In genomic region chr7:77674878-77675277, GRCh38 we compare ENCODE assay signal across 11 cellular contexts. TPM values are rescaled to one million over a fixed set of nuclear protein-coding genes. Genes with fewer than 3 reads are reported as not detected.
DNase-seq lines count a peak whose midpoint lies in the region; ATAC-seq, FAIRE-seq and TF ChIP-seq lines count a peak whose summit lies in the region.
"Had no signal": no experiment of that assay in that cellular context is flagged by ENCODE, and none has a peak within 500 bp of the region (broad histone marks: within the 10 kb centered on the region; RNA-seq: fewer than 3 reads in every experiment).

No MANE protein-coding gene starts in this region.

- intact Hi-C loops in transverse colon (cut with DNase I; ENCODE audit: low total_unique reads), result no loop called here
- intact Hi-C loops in Caco-2 (cut with micrococcal nuclease; ENCODE audit: unreplicated experiment), result no loop called here
- intact Hi-C loops in ovary (cut with DNase I), result no loop called here

- 49 to 75% methylated on average over 5 of the region's 5 CpGs for WGBS in transverse colon (ENCODE audit: low coverage in 1 of 2), 2 donors
- WGBS in ovary, 3 donors, result 71 to 79% (median 73%) methylated on average over 5 of the region's 5 CpGs

- no peak for DNase-seq in activated naive CD8-positive, alpha-beta T cell treated with anti-CD3 and anti-CD28 coated beads, Interleukin-2, amount 50 U/mL, for 24 hours
- no peak for DNase-seq in activated naive CD8-positive, alpha-beta T cell treated with anti-CD3 and anti-CD28 coated beads for 36 hours
- DNase-seq in bronchial epithelial cell (ENCODE audit: low read depth) (peak; percentile 96), transverse colon (peak; percentile 73), Caco-2 (no peak), ovary (no peak)
- DNase-seq in effector memory CD8-positive, alpha-beta T cell, result no peak
- DNase-seq: esophagus squamous epithelium had no signal

- TF ChIP-seq POLR2A in transverse colon (IDR thresholded peaks at IDR 0.05), result no peak
- TF ChIP-seq POLR2A in ovary (IDR thresholded peaks at IDR 0.05), result no peak

- CTCF ChIA-PET in Caco-2 (lab: Charles Lee), result no interaction called here

- no TSS peak for BruUV-seq in Caco-2 (replicated peaks; lab: Mats Ljungman, UMichigan)

- H3K4me3 ChIP-seq in bronchial epithelial cell (ENCODE audit: low read depth, low read length) (no peak overlapping the region), transverse colon (no peak overlapping the region), Caco-2 (ENCODE audit: low read depth, low read length) (no peak overlapping the region), ovary (no peak overlapping the region)
- H3K4me3 ChIP-seq: esophagus squamous epithelium had no signal

- H3K36me3 Mint-ChIP-seq in activated naive CD8-positive, alpha-beta T cell treated with anti-CD3 and anti-CD28 coated beads, Interleukin-2, amount 50 U/mL, for 24 hours (ENCODE audit: low read depth), result peaks cover 3% of the 10 kb centered on the region
- no peaks in the 10 kb centered on the region for H3K36me3 Mint-ChIP-seq in activated naive CD8-positive, alpha-beta T cell treated with anti-CD3 and anti-CD28 coated beads for 36 hours
- peaks cover 3% of the 10 kb centered on the region for H3K36me3 Mint-ChIP-seq in effector memory CD8-positive, alpha-beta T cell (ENCODE audit: insufficient read depth)
- peaks cover 17% of the 10 kb centered on the region for H3K36me3 Mint-ChIP-seq in Caco-2 (ENCODE audit: insufficient read depth, unreplicated experiment)

- H3K27me3 Mint-ChIP-seq in activated naive CD8-positive, alpha-beta T cell treated with anti-CD3 and anti-CD28 coated beads, Interleukin-2, amount 50 U/mL, for 24 hours, result no peaks in the 10 kb centered on the region
- H3K27me3 Mint-ChIP-seq in activated naive CD8-positive, alpha-beta T cell treated with anti-CD3 and anti-CD28 coated beads for 36 hours, result no peaks in the 10 kb centered on the region
- H3K27me3 Mint-ChIP-seq in effector memory CD8-positive, alpha-beta T cell, result no peaks in the 10 kb centered on the region
- no peaks in the 10 kb centered on the region for H3K27me3 Mint-ChIP-seq in Caco-2 (ENCODE audit: insufficient read depth, unreplicated experiment)
- H3K27me3 Mint-ChIP-seq: activated naive CD4-positive, alpha-beta T cell treated with anti-CD3 and anti-CD28 coated beads, Interleukin-2, amount 50 U/mL, for 24 hours; memory B cell had no signal

- in situ Hi-C loops in transverse colon (cut with MboI; ENCODE audit: low pct_ligation_motif_present in 1 of 4, low pct_unique_long_range_greater_than_20kb in 1 of 4, low sequenced_read_pairs in 3 of 4), result loop anchor here in 1 of 4 donors (25.0 kb wide), 1 partner anchor 262 kb away; no protein-coding TSS in a partner anchor

- peaks cover 4 to 30% (median 15%) of the 10 kb centered on the region in 4 donors for H3K4me1 ChIP-seq in transverse colon
- H3K4me1 ChIP-seq in Caco-2, result peaks cover 15% of the 10 kb centered on the region
- no peaks in the 10 kb centered on the region for H3K4me1 ChIP-seq in ovary (ENCODE audit: insufficient read depth)

- no peaks in the 10 kb centered on the region for H3K27me3 ChIP-seq in bronchial epithelial cell (ENCODE audit: control insufficient read depth, insufficient read depth, low read length)
- no peaks in the 10 kb centered on the region for H3K27me3 ChIP-seq in transverse colon
- no peaks in the 10 kb centered on the region for H3K27me3 ChIP-seq in Caco-2 (replicated peaks; ENCODE audit: control insufficient read depth, insufficient read depth, low read length)
- no peaks in the 10 kb centered on the region for H3K27me3 ChIP-seq in ovary
- H3K27me3 ChIP-seq: esophagus squamous epithelium had no signal

- H3K27ac ChIP-seq in transverse colon (peak overlapping the region in 2 of 4 donors; percentile 1 to 28), ovary (no peak overlapping the region)

- POLR2A ChIA-PET in Caco-2 (lab: Charles Lee), result no interaction called here

- H3K9me3 Mint-ChIP-seq in activated naive CD8-positive, alpha-beta T cell treated with anti-CD3 and anti-CD28 coated beads, Interleukin-2, amount 50 U/mL, for 24 hours, result no peaks in the 10 kb centered on the region
- no peaks in the 10 kb centered on the region for H3K9me3 Mint-ChIP-seq in activated naive CD8-positive, alpha-beta T cell treated with anti-CD3 and anti-CD28 coated beads for 36 hours
- H3K9me3 Mint-ChIP-seq in effector memory CD8-positive, alpha-beta T cell, result no peaks in the 10 kb centered on the region
- H3K9me3 Mint-ChIP-seq in Caco-2 (ENCODE audit: unreplicated experiment), result no peaks in the 10 kb centered on the region
- H3K9me3 Mint-ChIP-seq: activated naive CD4-positive, alpha-beta T cell treated with anti-CD3 and anti-CD28 coated beads, Interleukin-2, amount 50 U/mL, for 24 hours; memory B cell had no signal

- H3K9me3 ChIP-seq in transverse colon (no peaks in the 10 kb centered on the region), Caco-2 (no peaks in the 10 kb centered on the region), ovary (no peaks in the 10 kb centered on the region)
- H3K9me3 ChIP-seq: esophagus squamous epithelium had no signal

- H3K4me3 Mint-ChIP-seq in activated naive CD8-positive, alpha-beta T cell treated with anti-CD3 and anti-CD28 coated beads, Interleukin-2, amount 50 U/mL, for 24 hours, result no peak overlapping the region
- H3K4me3 Mint-ChIP-seq in activated naive CD8-positive, alpha-beta T cell treated with anti-CD3 and anti-CD28 coated beads for 36 hours, result no peak overlapping the region
- no peak overlapping the region for H3K4me3 Mint-ChIP-seq in effector memory CD8-positive, alpha-beta T cell
- no peak overlapping the region for H3K4me3 Mint-ChIP-seq in Caco-2 (ENCODE audit: unreplicated experiment)
- H3K4me3 Mint-ChIP-seq: activated naive CD4-positive, alpha-beta T cell treated with anti-CD3 and anti-CD28 coated beads, Interleukin-2, amount 50 U/mL, for 24 hours; memory B cell had no signal

- no peak overlapping the region for H3K27ac Mint-ChIP-seq in activated naive CD8-positive, alpha-beta T cell treated with anti-CD3 and anti-CD28 coated beads, Interleukin-2, amount 50 U/mL, for 24 hours
- H3K27ac Mint-ChIP-seq in activated naive CD8-positive, alpha-beta T cell treated with anti-CD3 and anti-CD28 coated beads for 36 hours, result no peak overlapping the region
- no peak overlapping the region for H3K27ac Mint-ChIP-seq in effector memory CD8-positive, alpha-beta T cell
- no peak overlapping the region for H3K27ac Mint-ChIP-seq in Caco-2 (ENCODE audit: unreplicated experiment)
- H3K27ac Mint-ChIP-seq: activated naive CD4-positive, alpha-beta T cell treated with anti-CD3 and anti-CD28 coated beads, Interleukin-2, amount 50 U/mL, for 24 hours; memory B cell had no signal

- H3K4me1 Mint-ChIP-seq in activated naive CD8-positive, alpha-beta T cell treated with anti-CD3 and anti-CD28 coated beads, Interleukin-2, amount 50 U/mL, for 24 hours, result peaks cover 4% of the 10 kb centered on the region
- H3K4me1 Mint-ChIP-seq in activated naive CD8-positive, alpha-beta T cell treated with anti-CD3 and anti-CD28 coated beads for 36 hours, result no peaks in the 10 kb centered on the region
- no peaks in the 10 kb centered on the region for H3K4me1 Mint-ChIP-seq in effector memory CD8-positive, alpha-beta T cell (ENCODE audit: low read depth in 2 of 2)
- H3K4me1 Mint-ChIP-seq in Caco-2 (ENCODE audit: low read depth, unreplicated experiment), result peaks cover 12% of the 10 kb centered on the region
- H3K4me1 Mint-ChIP-seq: activated naive CD4-positive, alpha-beta T cell treated with anti-CD3 and anti-CD28 coated beads, Interleukin-2, amount 50 U/mL, for 24 hours; memory B cell had no signal

- TF ChIP-seq EP300 in transverse colon (IDR thresholded peaks at IDR 0.05; ENCODE audit: low read depth), result no peak
- TF ChIP-seq EP300 in ovary (IDR thresholded peaks at IDR 0.05), result no peak

- no peak for FAIRE-seq in bronchial epithelial cell (lab: Jason Lieb, UNC)

- TF ChIP-seq CTCF in bronchial epithelial cell (IDR thresholded peaks at IDR 0.05; ENCODE audit: insufficient read depth, low read length, severe bottlenecking), result no peak
- TF ChIP-seq CTCF in transverse colon (IDR thresholded peaks at IDR 0.05), result no peak
- no peak for TF ChIP-seq CTCF in Caco-2 (IDR thresholded peaks at IDR 0.05; ENCODE audit: insufficient read depth in 1 of 2, low read depth in 1 of 2, low read length in 1 of 2, severe bottlenecking in 1 of 2, unreplicated experiment in 1 of 2)
- TF ChIP-seq CTCF in ovary (IDR thresholded peaks at IDR 0.05), result no peak

- ATAC-seq in activated naive CD8-positive, alpha-beta T cell treated with anti-CD3 and anti-CD28 coated beads, Interleukin-2, amount 50 U/mL, for 24 hours, result peak; percentile 40
- ATAC-seq in HG03378 (IDR thresholded peaks at IDR 0.05; ENCODE audit: unreplicated experiment), result peak; percentile 80
- ATAC-seq in effector memory CD8-positive, alpha-beta T cell (replicated peaks), result no peak

- H3K36me3 ChIP-seq in bronchial epithelial cell (ENCODE audit: control insufficient read depth, insufficient read depth, low read length) (no peaks in the 10 kb centered on the region), transverse colon (no peaks in the 10 kb centered on the region), Caco-2 (ENCODE audit: control insufficient read depth, insufficient read depth, low read length) (no peaks in the 10 kb centered on the region), ovary (no peaks in the 10 kb centered on the region)
- H3K36me3 ChIP-seq: esophagus squamous epithelium had no signal

RNA-seq across cellular contexts. Expression of gene RSBN1L, which starts 21.4 kb away (rescaled TPM):
- 10 to 100 TPM; 21.7 to 21.8 TPM for total RNA-seq in activated naive CD8-positive, alpha-beta T cell treated with anti-CD3 and anti-CD28 coated beads for 36 hours
- 15.4 and 17.9 TPM in 2 replicates for total RNA-seq in bronchial epithelial cell
- 10 to 100 TPM; 13.7 to 26.2 (median 19.8) TPM for total RNA-seq in transverse colon
- 21.4 and 25.3 TPM in 2 replicates for total RNA-seq in Caco-2 (2022)
- 10 to 100 TPM; 13.8 to 28.3 (median 26.2) TPM for total RNA-seq in ovary
- polyA plus RNA-seq in ovary, result 10 to 100 TPM; 12.4 to 19.1 TPM

Comparison
In these comparisons a context has a peak if more than half of its experiments do, and no peak if none do; other contexts are left out.
1. DNase-seq: peak in bronchial epithelial cell (single experiment) and transverse colon (single experiment); none in activated naive CD8-positive, alpha-beta T cell treated with anti-CD3 and anti-CD28 coated beads, Interleukin-2, amount 50 U/mL, for 24 hours (single experiment), activated naive CD8-positive, alpha-beta T cell treated with anti-CD3 and anti-CD28 coated beads for 36 hours (single experiment), effector memory CD8-positive, alpha-beta T cell (0 of 3), Caco-2 (0 of 2) and ovary (0 of 5).